10 cellular contexts compared by ENCODE assay signal in the genomic region with DNA sequence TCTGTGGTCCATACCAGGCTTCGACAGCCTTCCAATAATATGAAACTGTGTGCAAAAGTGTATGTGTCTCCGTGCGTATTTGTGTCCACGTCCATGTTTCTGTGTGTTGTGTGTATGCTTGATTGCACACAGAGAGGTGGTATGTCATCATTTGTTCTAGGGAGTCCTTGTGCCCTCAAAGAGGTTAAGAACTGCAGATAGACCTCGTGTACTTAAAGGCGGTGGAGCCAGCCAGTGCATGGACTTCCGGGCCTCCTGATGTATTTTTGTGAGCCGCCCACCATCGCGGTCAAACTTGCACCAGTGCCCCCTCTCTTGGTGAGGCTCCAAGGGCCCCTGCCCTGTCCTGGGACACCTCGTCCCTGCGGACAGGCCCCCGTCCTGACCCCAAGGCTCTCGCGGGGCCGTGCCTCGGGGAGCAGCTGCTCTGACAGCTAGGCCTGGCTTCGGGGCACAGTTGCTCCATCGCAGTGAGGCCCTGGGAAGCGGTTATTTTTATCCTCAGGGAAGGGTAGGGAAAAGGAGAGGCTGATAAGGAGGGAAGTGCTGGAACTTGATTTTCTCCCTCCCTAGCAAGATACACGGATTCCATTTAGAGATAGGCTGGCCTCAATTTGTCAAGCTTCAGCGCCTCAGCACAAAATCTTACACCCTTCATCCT. TPM values are rescaled to one million over a fixed set of nuclear protein-coding genes. Genes with fewer than 3 reads are reported as not detected.
A peak's percentile ranks its signal among the peaks of the same experiment; 100 is the strongest.
DNase-seq lines count a peak whose midpoint lies in the region; ATAC-seq, FAIRE-seq and TF ChIP-seq lines count a peak whose summit lies in the region.
"Had no signal": no experiment of that assay in that cellular context is flagged by ENCODE, and none has a peak within 500 bp of the region (broad histone marks: within the 10 kb centered on the region; RNA-seq: fewer than 3 reads in every experiment).

No MANE protein-coding gene starts in this region.

- H3K4me3 Mint-ChIP-seq in activated CD4-positive, alpha-beta T cell treated with anti-CD3 and anti-CD28 coated beads, Interleukin-2, amount 10 ng/mL, durations not matched to agents 24 days and 14 days = peak overlapping the region; percentile 76

- intact Hi-C loops in activated CD4-positive, alpha-beta T cell treated with anti-CD3 and anti-CD28 coated beads, Interleukin-2, amount 10 ng/mL, durations not matched to agents 24 days and 14 days (cut with micrococcal nuclease) = loop anchor here (5.0 to 10.0 kb wide), 2 partner anchors 445 to 587 kb away; a partner anchor contains a TSS
- intact Hi-C loops in HepG2 (cut with micrococcal nuclease; ENCODE audit: unreplicated experiment) = loop anchor here (5.0 kb wide), 1 partner anchor 45 kb away; no protein-coding TSS in a partner anchor

- H3K79me2 ChIP-seq in HepG2 (ENCODE audit: insufficient read depth, low read length) = peaks cover 32% of the 10 kb centered on the region

- in situ Hi-C loops in HepG2 (cut with HindIII; ENCODE audit: extremely low pct_ligation_motif_present, low pct_unique_long_range_greater_than_20kb) = no loop called here

- no peak for DNase-seq in activated CD4-positive, alpha-beta T cell treated with anti-CD3 and anti-CD28 coated beads, Interleukin-2, amount 10 ng/mL, durations not matched to agents 24 days and 14 days
- no peak for DNase-seq in activated CD4-positive, alpha-beta T cell treated with anti-CD3 and anti-CD28 coated beads, Interleukin-2, amount 50 U/mL, for 48 hours
- DNase-seq in adipocyte (ENCODE audit: low read depth) = no peak
- DNase-seq in HepG2 (ENCODE audit: low spot score) = peak; percentile 31
- no peak for DNase-seq in RCC 7860 (ENCODE audit: low spot score)
- DNase-seq: OCI-M1 had no signal

- H3K36me3 Mint-ChIP-seq in activated CD4-positive, alpha-beta T cell treated with anti-CD3 and anti-CD28 coated beads, Interleukin-2, amount 10 ng/mL, durations not matched to agents 24 days and 14 days (ENCODE audit: low read depth) = peaks cover 6% of the 10 kb centered on the region

- FAIRE-seq in HepG2 (lab: Jason Lieb, UNC) = no peak
- FAIRE-seq in RCC 7860 (lab: Jason Lieb, UNC) = no peak
- FAIRE-seq: GM12891 had no signal

- H3K9ac ChIP-seq in adipocyte (ENCODE audit: low read length) (peak overlapping the region; percentile 4), HepG2 (ENCODE audit: insufficient read depth, low read depth, low read length) (peak overlapping the region; percentile 37; the same call in 1 of the 2 replicates), stomach smooth muscle (ENCODE audit: low read length in 2 of 2) (peak overlapping the region in 1 of 2 donors; percentile 32)

- no peak for TF ChIP-seq POLR2A in HepG2 (IDR thresholded peaks at IDR 0.05; ENCODE audit: insufficient read depth in 1 of 2, low read depth in 2 of 2, low read length in 2 of 2)

- TF ChIP-seq EP300 in HepG2 (IDR thresholded peaks at IDR 0.05; ENCODE audit: low read depth in 2 of 2, low read length in 2 of 2) (no peak), HepG2 (CRISPR knock-in tag; IDR thresholded peaks at IDR 0.05; ENCODE audit: borderline replicate concordance) (no peak)

- ATAC-seq in HepG2 (peak; percentile 24), GM21576 (IDR thresholded peaks at IDR 0.05; ENCODE audit: unreplicated experiment) (no peak), GM19467 (IDR thresholded peaks at IDR 0.05; ENCODE audit: unreplicated experiment) (no peak)

- no peak overlapping the region for H3K27ac Mint-ChIP-seq in activated CD4-positive, alpha-beta T cell treated with anti-CD3 and anti-CD28 coated beads, Interleukin-2, amount 10 ng/mL, durations not matched to agents 24 days and 14 days

- H3K27ac ChIP-seq in HepG2 (ENCODE audit: extremely low read length, insufficient read depth, low read length) = no peak overlapping the region
- peak overlapping the region; percentile 74 for H3K27ac ChIP-seq in stomach smooth muscle (ENCODE audit: low read length)

- BruUV-seq in HepG2 (replicated peaks; lab: Mats Ljungman, UMichigan) = no TSS peak

- H3K9me3 ChIP-seq in adipocyte (ENCODE audit: control insufficient read depth, low read length) (no peaks in the 10 kb centered on the region), HepG2 (ENCODE audit: low read length) (no peaks in the 10 kb centered on the region), stomach smooth muscle (ENCODE audit: control insufficient read depth in 2 of 2, low read length in 2 of 2) (no peaks in the 10 kb centered on the region)

- TF ChIP-seq RAD21 in HepG2 (CRISPR knock-in tag; IDR thresholded peaks at IDR 0.05) = no peak

- CTCF ChIA-PET in HepG2 (lab: Yijun Ruan, JAX; ENCODE audit: low intra/inter-chr PET ratio, low total read pairs) = no interaction called here

- WGBS in HepG2 (ENCODE audit: low lambda C conversion rate) = 39% methylated on average over 8 of the region's 22 CpGs

- H3K27me3 Mint-ChIP-seq in activated CD4-positive, alpha-beta T cell treated with anti-CD3 and anti-CD28 coated beads, Interleukin-2, amount 10 ng/mL, durations not matched to agents 24 days and 14 days = peaks cover 58% of the 10 kb centered on the region

- TF ChIP-seq CTCF in HepG2 (CRISPR knock-in tag; IDR thresholded peaks at IDR 0.05) = no peak

- H3K27me3 ChIP-seq in adipocyte (replicated peaks; ENCODE audit: control insufficient read depth, insufficient read depth, low read length) (no peaks in the 10 kb centered on the region), HepG2 (ENCODE audit: control insufficient read depth in 1 of 2, insufficient read depth in 2 of 2, low read length in 2 of 2) (0 out of 5 replicates have a peak, but pooled peaks cover 0 to 3% of the 10 kb centered on the region in 2 experiments), stomach smooth muscle (ENCODE audit: control insufficient read depth in 1 of 2, insufficient read depth in 2 of 2, low read length in 2 of 2) (no peaks in the 10 kb centered on the region)

- H3K4me2 ChIP-seq in HepG2 (ENCODE audit: low read depth, low read length) = peak overlapping the region; percentile 70

- peaks cover 29% of the 10 kb centered on the region for H3K4me1 Mint-ChIP-seq in activated CD4-positive, alpha-beta T cell treated with anti-CD3 and anti-CD28 coated beads, Interleukin-2, amount 10 ng/mL, durations not matched to agents 24 days and 14 days

- H3K36me3 ChIP-seq in adipocyte (ENCODE audit: control insufficient read depth, insufficient read depth, low read length, severe bottlenecking) = no peaks in the 10 kb centered on the region
- no peaks in the 10 kb centered on the region for H3K36me3 ChIP-seq in HepG2 (replicated peaks in 1 of 2; ENCODE audit: control insufficient read depth in 1 of 2, insufficient read depth in 2 of 2, low read length in 2 of 2)
- H3K36me3 ChIP-seq in stomach smooth muscle (ENCODE audit: control insufficient read depth in 2 of 2, insufficient read depth in 2 of 2, low read length in 2 of 2) = no peaks in the 10 kb centered on the region

- H2AFZ ChIP-seq in HepG2 (ENCODE audit: low read length) = peak overlapping the region; percentile 21

- peaks cover 3% of the 10 kb centered on the region for H3K9me3 Mint-ChIP-seq in activated CD4-positive, alpha-beta T cell treated with anti-CD3 and anti-CD28 coated beads, Interleukin-2, amount 10 ng/mL, durations not matched to agents 24 days and 14 days

- H4K20me1 ChIP-seq in HepG2 (ENCODE audit: insufficient read depth, low read length) = peaks cover 5% of the 10 kb centered on the region

- POLR2A ChIA-PET in HepG2 (lab: Yijun Ruan, JAX) = interaction anchor here (1.5 kb wide), 1 partner anchor 10 kb away, joined by 6 read pairs; no protein-coding TSS in a partner anchor

- H3K4me3 ChIP-seq in adipocyte (ENCODE audit: low read length) (no peak overlapping the region), HepG2 (replicated peaks in 1 of 3; ENCODE audit: insufficient read depth in 1 of 3, low read depth in 2 of 3, low read length in 3 of 3) (peak overlapping the region; percentile 16 to 57 (median 20); a peak in 5 of 6 replicates), stomach smooth muscle (ENCODE audit: low read length in 2 of 2) (peak overlapping the region in 1 of 2 donors; percentile 35)

- H3K4me1 ChIP-seq in adipocyte (ENCODE audit: control insufficient read depth, insufficient read depth, low read length) (peaks cover 21% of the 10 kb centered on the region), HepG2 (ENCODE audit: insufficient read depth, low read length) (peaks cover 53% of the 10 kb centered on the region), stomach smooth muscle (ENCODE audit: control insufficient read depth, insufficient read depth, low read length) (peaks cover 32% of the 10 kb centered on the region)

RNA-seq across cellular contexts. Expression of a gene that starts 1.2 kb away (rescaled TPM):
- total RNA-seq in activated CD4-positive, alpha-beta T cell treated with anti-CD3 and anti-CD28 coated beads, Interleukin-2, amount 10 ng/mL, durations not matched to agents 24 days and 14 days = 17.2 and 19.9 TPM in 2 replicates
- 58.7 and 66.2 TPM in 2 replicates for total RNA-seq in HepG2 (2016; rRNA removed; fragmentation: Illumina TruSeq; extraction: Trizol)
- 78.1 and 78.2 TPM in 2 replicates for total RNA-seq in HepG2 (2016; cell fraction: cytosol; rRNA removed; fragmentation: Illumina TruSeq; extraction: Trizol; ENCODE audit: low read depth)
- total RNA-seq in HepG2 (2016; cell fraction: insoluble cytoplasmic fraction; rRNA removed; fragmentation: Illumina TruSeq; extraction: Trizol) = 52.1 and 70.0 TPM in 2 replicates
- 77.4 and 91.4 TPM in 2 replicates for total RNA-seq in HepG2 (2016; cell fraction: membrane; rRNA removed; fragmentation: Illumina TruSeq; extraction: Trizol)
- 66.9 and 80.4 TPM in 2 replicates for total RNA-seq in HepG2 (2016; cell fraction: nucleus; rRNA removed; fragmentation: Illumina TruSeq; extraction: Trizol)
- polyA plus RNA-seq in HepG2 (2011; rRNA removed) = 30.8 and 35.0 TPM in 2 replicates
- polyA plus RNA-seq in HepG2 (2011; cell fraction: cytosol; rRNA removed) = 16.0 and 20.5 TPM in 2 replicates
- 30.8 and 37.4 TPM in 2 replicates for polyA plus RNA-seq in HepG2 (2011; cell fraction: nucleus; rRNA removed)
- 29.3 and 30.2 TPM in 2 replicates for polyA plus RNA-seq in HepG2 (2012)
- 19.2 and 19.8 TPM in 2 replicates for polyA plus RNA-seq in HepG2 (2016; cell fraction: cytosol; fragmentation: Illumina TruSeq; extraction: Trizol; ENCODE audit: low read depth)
- 56.6 and 58.1 TPM in 2 replicates for polyA plus RNA-seq in HepG2 (2016; cell fraction: insoluble cytoplasmic fraction; fragmentation: Illumina TruSeq; extraction: Trizol; ENCODE audit: low read depth)
- 49.6 and 56.3 TPM in 2 replicates for polyA plus RNA-seq in HepG2 (2016; cell fraction: membrane; fragmentation: Illumina TruSeq; extraction: Trizol; ENCODE audit: low read depth)
- polyA plus RNA-seq in HepG2 (2016; cell fraction: nucleus; fragmentation: Illumina TruSeq; extraction: Trizol; ENCODE audit: insufficient read depth, low read depth) = 75.7 and 79.3 TPM in 2 replicates
- polyA minus RNA-seq in HepG2 (2011; rRNA and poly(A)+ RNA removed; ENCODE audit: low replicate concordance) = 40.1 and 68.9 TPM in 2 replicates
- polyA minus RNA-seq in HepG2 (2011; cell fraction: cytosol; rRNA and poly(A)+ RNA removed) = 17.1 and 17.7 TPM in 2 replicates
- 93.1 and 104 TPM in 2 replicates for polyA minus RNA-seq in HepG2 (2011; cell fraction: nucleus; rRNA and poly(A)+ RNA removed)
